ENCODE assay signal across 24 cellular contexts in genomic region chr2:99354060-99354459, GRCh38. TPM values are rescaled to one million over a fixed set of nuclear protein-coding genes. Genes with fewer than 3 reads are reported as not detected.
DNase-seq lines count a peak whose midpoint lies in the region; FAIRE-seq and TF ChIP-seq lines count a peak whose summit lies in the region.
"Had no signal": no experiment of that assay in that cellular context is flagged by ENCODE, and none has a peak within 500 bp of the region (broad histone marks: within the 10 kb centered on the region; RNA-seq: fewer than 3 reads in every experiment).

No MANE protein-coding gene starts in this region.

- H3K4me1 ChIP-seq in osteoblast (ENCODE audit: insufficient read depth, low read length) = no peaks in the 10 kb centered on the region
- no peaks in the 10 kb centered on the region for H3K4me1 ChIP-seq in kidney (ENCODE audit: control insufficient read depth in 1 of 2, insufficient read depth in 1 of 2, low read depth in 1 of 2, low read length in 2 of 2)
- peaks cover 35% of the 10 kb centered on the region for H3K4me1 ChIP-seq in CD4-positive, alpha-beta memory T cell (ENCODE audit: insufficient read depth, low read length)
- H3K4me1 ChIP-seq: colonic mucosa had no signal

- intact Hi-C loops in kidney (cut with DNase I) = no loop called here
- intact Hi-C loops in CD4-positive, alpha-beta memory T cell (cut with micrococcal nuclease) = no loop called here

- H3K27me3 Mint-ChIP-seq in CD4-positive, alpha-beta memory T cell = no peaks in the 10 kb centered on the region

- peak overlapping the region in 1 of 8 donors; percentile 9 for H3K4me3 Mint-ChIP-seq in CD4-positive, alpha-beta memory T cell

- TF ChIP-seq CTCF in cardiac fibroblast (IDR thresholded peaks at IDR 0.05; ENCODE audit: low read depth, low read length) (no peak), osteoblast (IDR thresholded peaks at IDR 0.05; ENCODE audit: extremely low read depth, low read depth, low read length) (no peak), kidney (IDR thresholded peaks at IDR 0.05; ENCODE audit: borderline replicate concordance, extremely low read depth, insufficient read depth) (no peak)

- H3K4me3 ChIP-seq in cardiac fibroblast (replicated peaks in 1 of 2; ENCODE audit: low read depth in 2 of 2, low read length in 2 of 2) (no peak overlapping the region), osteoblast (ENCODE audit: insufficient read depth, low read length) (no peak overlapping the region), kidney (ENCODE audit: low read length in 2 of 2) (no peak overlapping the region)
- H3K4me3 ChIP-seq in CD4-positive, alpha-beta memory T cell (ENCODE audit: low read length in 2 of 2) = no peak overlapping the region
- H3K4me3 ChIP-seq: colonic mucosa, esophagus squamous epithelium, upper lobe of left lung had no signal

- H3K27ac ChIP-seq in osteoblast (ENCODE audit: low read depth, low read length) (peak overlapping the region; percentile 38), kidney (ENCODE audit: low read depth in 2 of 2, low read length in 2 of 2) (no peak overlapping the region)
- H3K27ac ChIP-seq in CD4-positive, alpha-beta memory T cell (ENCODE audit: low read depth, low read length) = no peak overlapping the region
- H3K27ac ChIP-seq: colonic mucosa, esophagus squamous epithelium, upper lobe of left lung had no signal

- DNase-seq in GM04503 (ENCODE audit: low read depth) (peak; percentile 54), M059J (ENCODE audit: low read depth) (peak; percentile 18), cardiac fibroblast (ENCODE audit: low read depth in 2 of 2) (peak; percentile 10 to 29), osteoblast (ENCODE audit: insufficient read length, low spot score, missing footprints) (peak; percentile 15), kidney (no peak), HPDE6-E6E7 (ENCODE audit: extremely low spot score) (no peak)
- DNase-seq in stimulated activated CD4-positive, alpha-beta T cell treated with anti-CD3 and anti-CD28 coated beads, Interleukin-2, amount 100 ng/mL, for 24 hours = no peak
- DNase-seq in CD4-positive, alpha-beta memory T cell = no peak
- DNase-seq: activated CD4-positive, alpha-beta T cell treated with anti-CD3 and anti-CD28 coated beads, Interleukin-2, amount 50 U/mL, for 48 hours; activated CD8-positive, alpha-beta memory T cell treated with anti-CD3 and anti-CD28 coated beads, Interleukin-2, amount 50 U/mL, for 4 hours; colonic mucosa; esophagus squamous epithelium; GF-D8; NCI-H1092 treated with DMSO at 0.1 percent for 48 hours; NCI-H187 treated with DMSO at 0.1 percent for 48 hours; NCI-H345; NCI-H748 treated with DMSO at 0.1 percent for 48 hours; nucleus accumbens; small intestine; stimulated activated CD4-positive, alpha-beta T cell treated with anti-CD3 and anti-CD28 coated beads, Interleukin-1b, Interleukin-23, amount 100 ng/mL, for 48 hours; SW 1271; upper lobe of left lung had no signal

- no peak overlapping the region for H3K9ac ChIP-seq in kidney (ENCODE audit: low read length in 2 of 2)

- no peak for FAIRE-seq in kidney (lab: Jason Lieb, UNC)
- FAIRE-seq: H1, HepG2, small intestine had no signal

- CTCF ChIA-PET in CD4-positive, alpha-beta memory T cell (lab: Charles Lee; ENCODE audit: partially characterized antibody) = interaction anchor here (1.2 kb wide), 1 partner anchor 17 kb away, joined by 3 read pairs; the partner anchor contains the start of genes EIF5B and TXNDC9

- no peaks in the 10 kb centered on the region for H3K27me3 ChIP-seq in osteoblast (ENCODE audit: insufficient read depth, low read length)
- no peaks in the 10 kb centered on the region for H3K27me3 ChIP-seq in CD4-positive, alpha-beta memory T cell (ENCODE audit: insufficient read depth, low read length)
- H3K27me3 ChIP-seq: colonic mucosa, esophagus squamous epithelium, upper lobe of left lung had no signal

- H3K36me3 Mint-ChIP-seq in CD4-positive, alpha-beta memory T cell = no peaks in the 10 kb centered on the region

- H3K9me3 ChIP-seq in osteoblast (ENCODE audit: low read depth, low read length) (no peaks in the 10 kb centered on the region), kidney (ENCODE audit: control insufficient read depth in 1 of 2, low read length in 2 of 2) (no peaks in the 10 kb centered on the region)
- H3K9me3 ChIP-seq in CD4-positive, alpha-beta memory T cell (ENCODE audit: control insufficient read depth in 1 of 2, low read length in 2 of 2) = no peaks in the 10 kb centered on the region
- H3K9me3 ChIP-seq: colonic mucosa, esophagus squamous epithelium, upper lobe of left lung had no signal

- peaks cover 95% of the 10 kb centered on the region for H3K79me2 ChIP-seq in osteoblast (ENCODE audit: insufficient read depth, low read length)

- peaks cover 25% of the 10 kb centered on the region for H4K20me1 ChIP-seq in osteoblast (ENCODE audit: insufficient read depth, low read length)

- H3K4me2 ChIP-seq in osteoblast (ENCODE audit: insufficient read depth, low read length) = no peak overlapping the region

- H3K36me3 ChIP-seq in osteoblast (ENCODE audit: insufficient read depth, low read length) (no peaks in the 10 kb centered on the region), kidney (ENCODE audit: control insufficient read depth in 1 of 2, insufficient read depth in 2 of 2, low read length in 2 of 2) (no peaks in the 10 kb centered on the region)
- H3K36me3 ChIP-seq in CD4-positive, alpha-beta memory T cell (ENCODE audit: insufficient read depth, low read length) = no peaks in the 10 kb centered on the region
- H3K36me3 ChIP-seq: colonic mucosa, esophagus squamous epithelium, upper lobe of left lung had no signal

- peak overlapping the region in 1 of 7 donors; percentile 15 for H3K27ac Mint-ChIP-seq in CD4-positive, alpha-beta memory T cell

- peaks cover 41 to 64% (median 50%) of the 10 kb centered on the region in 4 donors for H3K4me1 Mint-ChIP-seq in CD4-positive, alpha-beta memory T cell

- POLR2A ChIA-PET in CD4-positive, alpha-beta memory T cell (lab: Charles Lee; ENCODE audit: partially characterized antibody) = interaction anchor here (1.1 kb wide), 1 partner anchor 18 kb away, joined by 3 read pairs; the partner anchor contains the start of gene TXNDC9

- H3K9me3 Mint-ChIP-seq in CD4-positive, alpha-beta memory T cell = no peaks in the 10 kb centered on the region

- no peak overlapping the region for H2AFZ ChIP-seq in osteoblast (ENCODE audit: low read length)

RNA-seq across cellular contexts. Expression of gene EIF5B, which starts 16.9 kb away (rescaled TPM):
- 8.5 and 11.7 TPM in 2 replicates for total RNA-seq in M059J (2014; rRNA removed; shearing (Covaris generic))
- total RNA-seq in osteoblast (11.2 and 15.9 TPM in 2 replicates), kidney (39.7 TPM)
- 36.9 TPM for polyA plus RNA-seq in kidney (ENCODE audit: insufficient read depth, low read depth, low replicate concordance)
- total RNA-seq in CD4-positive, alpha-beta memory T cell = 10 to 100 TPM; 36.2 to 44.2 TPM
- polyA plus RNA-seq in CD4-positive, alpha-beta memory T cell = 10 to 100 TPM in 1 of 2 donors, 1 to 10 TPM in 1; 1.8 to 16.7 TPM

RNA-seq across cellular contexts. Expression of gene TXNDC9, which starts 17.9 kb away (rescaled TPM):
- total RNA-seq in M059J (2014; rRNA removed; shearing (Covaris generic)) = 79.4 and 83.6 TPM in 2 replicates
- total RNA-seq in osteoblast = 75.7 and 95.9 TPM in 2 replicates
- 31.7 TPM for total RNA-seq in kidney
- 38.7 TPM for polyA plus RNA-seq in kidney (ENCODE audit: insufficient read depth, low read depth, low replicate concordance)
- 10 to 100 TPM; 24.7 to 31.1 TPM for total RNA-seq in CD4-positive, alpha-beta memory T cell
- 10 to 100 TPM; 56.3 to 63.0 TPM for polyA plus RNA-seq in CD4-positive, alpha-beta memory T cell

RNA-seq across cellular contexts. Expression of gene LYG1, which starts 53.1 kb away (rescaled TPM):
- total RNA-seq in M059J (2014; rRNA removed; shearing (Covaris generic)) = 0.96 TPM in 1 of 2 replicates, not detected in the other
- total RNA-seq in osteoblast (under 0.01 and 0.88 TPM in 2 replicates), kidney (21.0 TPM)
- 35.0 TPM for polyA plus RNA-seq in kidney (ENCODE audit: insufficient read depth, low read depth, low replicate concordance)
- total RNA-seq in CD4-positive, alpha-beta memory T cell = 1 to 10 TPM; 2.5 to 3.3 TPM
- under 1 TPM in 1 of 2 donors, not detected in 1; 0.52 TPM for polyA plus RNA-seq in CD4-positive, alpha-beta memory T cell

Comparison
In these comparisons a context has a peak if more than half of its experiments do, and no peak if none do; other contexts are left out.
1. DNase-seq: peak in GM04503 (single experiment), M059J (single experiment), cardiac fibroblast (2 of 2) and osteoblast (single experiment); none in kidney (single experiment), HPDE6-E6E7 (single experiment), stimulated activated CD4-positive, alpha-beta T cell treated with anti-CD3 and anti-CD28 coated beads, Interleukin-2, amount 100 ng/mL, for 24 hours (0 of 2) and CD4-positive, alpha-beta memory T cell (0 of 5).